ENCODE assay signal across 1 cellular context in genomic region chr2:16478817-16479216, GRCh38.
TF ChIP-seq lines count a peak whose summit lies in the region.

No MANE protein-coding gene starts in this region.

TF ChIP-seq in GM23338, 12 proteins besides CTCF, POLR2A, EP300 and RAD21 (continued from another document):
- no peak for TF ChIP-seq ZNF462 (CRISPR knock-in tag; IDR thresholded peaks at IDR 0.05)
- TF ChIP-seq ZNF114 (CRISPR knock-in tag; IDR thresholded peaks at IDR 0.05), result no peak
- no peak for TF ChIP-seq JUNB (IDR thresholded peaks at IDR 0.05; ENCODE audit: unreplicated experiment)
